8 cellular contexts compared by ENCODE assay signal in the genomic region with DNA sequence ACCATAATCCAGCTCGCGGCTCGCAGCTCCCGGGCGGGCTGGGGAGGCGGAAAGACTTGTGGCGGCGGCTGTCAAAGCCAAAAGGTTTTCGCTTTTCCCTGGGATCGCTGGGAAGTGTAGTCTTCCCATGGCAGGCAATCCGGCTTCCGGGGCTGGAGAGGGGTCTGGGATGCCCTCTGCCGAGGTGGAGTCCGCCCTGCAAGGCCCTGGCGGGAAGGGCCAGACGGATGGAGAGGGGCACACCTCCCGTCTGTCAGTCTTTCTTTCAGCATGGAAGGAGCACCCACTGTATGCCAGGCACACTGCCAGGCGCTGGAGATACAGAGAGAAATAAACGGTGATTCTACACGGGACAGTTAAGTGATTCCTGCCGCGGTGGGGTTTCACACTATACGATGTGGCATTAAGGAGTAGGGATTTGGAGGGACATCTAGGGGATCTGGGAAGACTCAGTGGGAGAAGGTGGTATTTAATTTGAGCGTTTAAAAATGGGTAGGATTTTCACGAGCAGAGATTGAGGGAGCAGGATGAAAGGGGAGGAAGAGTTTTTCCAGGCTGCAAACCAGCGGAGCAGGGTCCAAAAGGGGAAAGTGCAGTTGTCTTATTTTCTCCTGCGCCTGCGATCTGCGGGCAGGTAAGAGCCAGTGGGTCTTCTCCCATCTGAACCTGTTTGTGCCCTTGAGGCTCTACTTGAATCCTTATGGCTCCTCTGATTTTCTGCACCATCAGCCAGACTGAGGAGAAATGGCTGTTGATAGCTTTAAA. TPM values are rescaled to one million over a fixed set of nuclear protein-coding genes. Genes with fewer than 3 reads are reported as not detected.
DNase-seq lines count a peak whose midpoint lies in the region; ATAC-seq and TF ChIP-seq lines count a peak whose summit lies in the region.

TSS of gene BACE1 (minus strand) at position 60 of the 765 bp plus-strand sequence. CDS start 461 bp downstream, outside the sequence.

- peaks cover 3% of the 10 kb centered on the region for H3K27me3 Mint-ChIP-seq in neural progenitor cell (ENCODE audit: insufficient read depth, low read depth)

- H3K79me2 ChIP-seq in neural progenitor cell (ENCODE audit: low read depth) = no peaks in the 10 kb centered on the region

- H3K36me3 ChIP-seq in neural progenitor cell = no peaks in the 10 kb centered on the region

- H4K20me1 ChIP-seq in neural progenitor cell (ENCODE audit: low read depth) = no peaks in the 10 kb centered on the region

- TF ChIP-seq CTCF in HFF-Myc (IDR thresholded peaks at IDR 0.05; ENCODE audit: low read depth, low read length, missing control alignments) = peak; percentile 57
- peak; percentile 52 for TF ChIP-seq CTCF in neural progenitor cell (IDR thresholded peaks at IDR 0.05)

- H3K4me1 ChIP-seq in neural progenitor cell = peaks cover 18% of the 10 kb centered on the region

- peak within 1 kb of the TSS; percentile 100 for H2AFZ ChIP-seq in neural progenitor cell (replicated peaks)

- H3K27ac Mint-ChIP-seq in neural progenitor cell = no peak within 1 kb of the TSS

- H3K4me3 Mint-ChIP-seq in neural progenitor cell = peak within 1 kb of the TSS; percentile 89

- H3K4me2 ChIP-seq in neural progenitor cell = peak within 1 kb of the TSS; percentile 96

- no peak within 1 kb of the TSS for H3K27ac ChIP-seq in neural progenitor cell

- H3K9ac ChIP-seq in neural progenitor cell = peak within 1 kb of the TSS; percentile 25

- H3K4me1 Mint-ChIP-seq in neural progenitor cell = peaks cover 17% of the 10 kb centered on the region

- H3K9me3 ChIP-seq in neural progenitor cell (ENCODE audit: low read depth) = no peaks in the 10 kb centered on the region

- peak within 1 kb of the TSS; percentile 84 for H3K4me3 ChIP-seq in HFF-Myc (replicated peaks; ENCODE audit: low read depth, low read length)
- peak within 1 kb of the TSS; percentile 79 for H3K4me3 ChIP-seq in neural progenitor cell

- no peaks in the 10 kb centered on the region for H3K27me3 ChIP-seq in neural progenitor cell

- ATAC-seq in Right ventricle myocardium superior (ENCODE audit: poor library complexity) (peak; percentile 96), HG02973 (IDR thresholded peaks at IDR 0.05; ENCODE audit: unreplicated experiment) (no peak)

- no peaks in the 10 kb centered on the region for H3K9me3 Mint-ChIP-seq in neural progenitor cell

- intact Hi-C loops in Right ventricle myocardium superior (cut with DNase I) = no loop called here

- DNase-seq in C1 segment of cervical spinal cord (lab: John Stamatoyannopoulos, UW) (peak; percentile 32 to 93 (median 81)), HFF-Myc (ENCODE audit: extremely low read depth, low read depth) (peak; percentile 60), NCI-H774 (lab: John Stamatoyannopoulos, UW) (peak; percentile 77), amniotic epithelial cell (ENCODE audit: low read depth) (peak; percentile 86), Right ventricle myocardium superior (peak; percentile 90), neural progenitor cell (ENCODE audit: low spot score) (peak; percentile 96)
- no peak for DNase-seq in effector CD4-positive, alpha-beta T cell

- no peaks in the 10 kb centered on the region for H3K36me3 Mint-ChIP-seq in neural progenitor cell

- H3F3A ChIP-seq in neural progenitor cell (ENCODE audit: low read depth) = no peaks in the 10 kb centered on the region

RNA-seq across cellular contexts. Expression of gene BACE1, which starts in this region (rescaled TPM):
- total RNA-seq in Right ventricle myocardium superior (10.4 TPM), neural progenitor cell (ENCODE audit: low replicate concordance) (8.2 and 16.3 TPM in 2 replicates)
